Comparison of ENCODE assay signal across 10 cellular contexts in genomic region chr16:56848955-56849689, GRCh38. TPM values are rescaled to one million over a fixed set of nuclear protein-coding genes. Genes with fewer than 3 reads are reported as not detected.
DNase-seq lines count a peak whose midpoint lies in the region; ATAC-seq and TF ChIP-seq lines count a peak whose summit lies in the region.
"Had no signal": no experiment of that assay in that cellular context is flagged by ENCODE, and none has a peak within 500 bp of the region (broad histone marks: within the 10 kb centered on the region; RNA-seq: fewer than 3 reads in every experiment).

No MANE protein-coding gene starts in this region.

- ATAC-seq in GM18520 (IDR thresholded peaks at IDR 0.05; ENCODE audit: unreplicated experiment) (no peak), HG03342 (IDR thresholded peaks at IDR 0.05; ENCODE audit: unreplicated experiment) (no peak), HG03378 (IDR thresholded peaks at IDR 0.05; ENCODE audit: unreplicated experiment) (no peak)

- H3K9me3 ChIP-seq in HEK293 (ENCODE audit: control insufficient read depth, insufficient read depth, low read depth, low read length) (no peaks in the 10 kb centered on the region), SK-N-MC (ENCODE audit: low read depth, low read length) (no peaks in the 10 kb centered on the region), smooth muscle cell (replicated peaks; ENCODE audit: low read depth) (no peaks in the 10 kb centered on the region), right atrium auricular region (no peaks in the 10 kb centered on the region)

- H3K27me3 ChIP-seq in smooth muscle cell (ENCODE audit: low read depth): no peaks in the 10 kb centered on the region
- H3K27me3 ChIP-seq in right atrium auricular region: no peaks in the 10 kb centered on the region

- peak overlapping the region; percentile 39 for H3K4me2 ChIP-seq in smooth muscle cell

- TF ChIP-seq CTCF in HEK293 (tag by site-specific recombination; IDR thresholded peaks at IDR 0.05) (no peak), fibroblast of villous mesenchyme (IDR thresholded peaks at IDR 0.05; ENCODE audit: insufficient read depth, low read depth, low read length) (no peak), smooth muscle cell (IDR thresholded peaks at IDR 0.05; ENCODE audit: borderline replicate concordance, insufficient read depth, poor library complexity, severe bottlenecking) (no peak), right atrium auricular region (IDR thresholded peaks at IDR 0.05) (no peak)

- no peak overlapping the region for H3K4me3 ChIP-seq in HEK293 (ENCODE audit: low read depth, low read length)
- H3K4me3 ChIP-seq in SK-N-MC: no peak overlapping the region
- no peak overlapping the region for H3K4me3 ChIP-seq in fibroblast of villous mesenchyme (ENCODE audit: low read depth, low read length)
- no peak overlapping the region for H3K4me3 ChIP-seq in smooth muscle cell
- no peak overlapping the region for H3K4me3 ChIP-seq in right atrium auricular region

- peaks cover 15% of the 10 kb centered on the region for H3F3A ChIP-seq in smooth muscle cell (ENCODE audit: low read depth)

- H3K27ac ChIP-seq in HEK293 (ENCODE audit: extremely low read depth, low read depth, low read length) (no peak overlapping the region), SK-N-MC (peak overlapping the region; percentile 77; the same call in 1 of the 2 replicates), smooth muscle cell (ENCODE audit: low read depth) (no peak overlapping the region), right atrium auricular region (no peak overlapping the region)

- WGBS in smooth muscle cell (ENCODE audit: low lambda C conversion rate): 68% methylated on average over 7 of the region's 7 CpGs

- H3K4me1 ChIP-seq in HEK293 (ENCODE audit: control insufficient read depth, insufficient read depth, low read length): no peaks in the 10 kb centered on the region
- H3K4me1 ChIP-seq in smooth muscle cell (ENCODE audit: low read depth): peaks cover 19% of the 10 kb centered on the region
- H3K4me1 ChIP-seq in right atrium auricular region: peaks cover 0 to 15% of the 10 kb centered on the region in 2 donors

- H3K36me3 ChIP-seq in HEK293 (ENCODE audit: control insufficient read depth in 2 of 2, insufficient read depth in 1 of 2, low read length in 2 of 2): peaks cover 0 to 16% of the 10 kb centered on the region in 2 experiments; a peak in 2 of 3 replicates
- H3K36me3 ChIP-seq in SK-N-MC (ENCODE audit: insufficient read depth, low read length): no peaks in the 10 kb centered on the region; the same call in 1 of the 2 replicates
- no peaks in the 10 kb centered on the region for H3K36me3 ChIP-seq in smooth muscle cell (ENCODE audit: low read depth)
- no peaks in the 10 kb centered on the region for H3K36me3 ChIP-seq in right atrium auricular region

- DNase-seq in SK-N-MC (ENCODE audit: low read depth, low spot score): no peak
- DNase-seq in fibroblast of villous mesenchyme (ENCODE audit: low read depth): peak; percentile 51
- no peak for DNase-seq in smooth muscle cell (lab: John Stamatoyannopoulos, UW; ENCODE audit: unreplicated experiment)
- DNase-seq in right atrium auricular region (ENCODE audit: low spot score): no peak

- H4K20me1 ChIP-seq in smooth muscle cell (ENCODE audit: low read depth): no peaks in the 10 kb centered on the region

- CTCF ChIA-PET in HEK293 (lab: Yijun Ruan, JAX): interaction anchor here (0.6 to 1.6 kb wide), 3 partner anchors 11 to 56 kb away, joined by 3 to 5 read pairs (median 4); no protein-coding TSS in a partner anchor

- H2AFZ ChIP-seq in smooth muscle cell (ENCODE audit: low read depth): no peak overlapping the region

- H3K9ac ChIP-seq in SK-N-MC (ENCODE audit: insufficient read length) (no peak overlapping the region), smooth muscle cell (ENCODE audit: low read depth) (no peak overlapping the region)

- POLR2A ChIA-PET in HEK293 (lab: Yijun Ruan, JAX): no interaction called here

- H3K79me2 ChIP-seq in smooth muscle cell (ENCODE audit: low read depth): no peaks in the 10 kb centered on the region

TF ChIP-seq in HEK293, 187 proteins besides CTCF, POLR2A, EP300 and RAD21:
- TF ChIP-seq, protein P1, sequence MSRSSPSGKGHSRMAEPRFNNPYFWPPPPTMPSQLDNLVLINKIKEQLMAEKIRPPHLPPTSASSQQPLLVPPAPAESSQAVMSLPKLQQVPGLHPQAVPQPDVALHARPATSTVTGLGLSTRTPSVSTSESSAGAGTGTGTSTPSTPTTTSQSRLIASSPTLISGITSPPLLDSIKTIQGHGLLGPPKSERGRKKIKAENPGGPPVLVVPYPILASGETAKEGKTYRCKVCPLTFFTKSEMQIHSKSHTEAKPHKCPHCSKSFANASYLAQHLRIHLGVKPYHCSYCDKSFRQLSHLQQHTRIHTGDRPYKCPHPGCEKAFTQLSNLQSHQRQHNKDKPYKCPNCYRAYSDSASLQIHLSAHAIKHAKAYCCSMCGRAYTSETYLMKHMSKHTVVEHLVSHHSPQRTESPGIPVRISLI (tag by site-specific recombination; IDR thresholded peaks at IDR 0.05): no peak
- TF ChIP-seq ZNF221 (tag by site-specific recombination; IDR thresholded peaks at IDR 0.05; ENCODE audit: borderline replicate concordance): no peak
- no peak for TF ChIP-seq ZNF513 (tag by site-specific recombination; IDR thresholded peaks at IDR 0.05)
- TF ChIP-seq ZNF548 (tag by site-specific recombination; IDR thresholded peaks at IDR 0.05): no peak
- no peak for TF ChIP-seq ZNF580 (tag by site-specific recombination; IDR thresholded peaks at IDR 0.05)
- no peak for TF ChIP-seq ZNF776 (tag by site-specific recombination; IDR thresholded peaks at IDR 0.05; ENCODE audit: borderline replicate concordance)
- TF ChIP-seq ZNF571 (tag by site-specific recombination; IDR thresholded peaks at IDR 0.05): no peak
- peak; percentile 26; the same call in 1 of the 2 replicates for TF ChIP-seq ZBTB17 (tag by site-specific recombination; IDR thresholded peaks at IDR 0.05)
- no peak for TF ChIP-seq ZNF473 (tag by site-specific recombination; IDR thresholded peaks at IDR 0.05)
- no peak for TF ChIP-seq ZNF292 (tag by site-specific recombination; IDR thresholded peaks at IDR 0.05; ENCODE audit: borderline replicate concordance, low read depth)
- TF ChIP-seq ZBTB20 (tag by site-specific recombination; IDR thresholded peaks at IDR 0.05): peak; percentile 32; the same call in 1 of the 2 replicates
- TF ChIP-seq BCL6B (tag by site-specific recombination; IDR thresholded peaks at IDR 0.05): no peak
- no peak for TF ChIP-seq MEIS1 (CRISPR knock-in tag; IDR thresholded peaks at IDR 0.05; ENCODE audit: borderline replicate concordance)
- TF ChIP-seq ZNF768 (tag by site-specific recombination; IDR thresholded peaks at IDR 0.05): no peak
- TF ChIP-seq, protein P2, sequence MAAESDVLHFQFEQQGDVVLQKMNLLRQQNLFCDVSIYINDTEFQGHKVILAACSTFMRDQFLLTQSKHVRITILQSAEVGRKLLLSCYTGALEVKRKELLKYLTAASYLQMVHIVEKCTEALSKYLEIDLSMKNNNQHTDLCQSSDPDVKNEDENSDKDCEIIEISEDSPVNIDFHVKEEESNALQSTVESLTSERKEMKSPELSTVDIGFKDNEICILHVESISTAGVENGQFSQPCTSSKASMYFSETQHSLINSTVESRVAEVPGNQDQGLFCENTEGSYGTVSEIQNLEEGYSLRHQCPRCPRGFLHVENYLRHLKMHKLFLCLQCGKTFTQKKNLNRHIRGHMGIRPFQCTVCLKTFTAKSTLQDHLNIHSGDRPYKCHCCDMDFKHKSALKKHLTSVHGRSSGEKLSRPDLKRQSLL (tag by site-specific recombination; IDR thresholded peaks at IDR 0.05): no peak
- TF ChIP-seq ZNF670 (tag by site-specific recombination; IDR thresholded peaks at IDR 0.05; ENCODE audit: low read depth): no peak
- TF ChIP-seq ZNF624 (tag by site-specific recombination; IDR thresholded peaks at IDR 0.05): no peak

RNA-seq across cellular contexts. Expression of gene SLC12A3, which starts 15.9 kb away (rescaled TPM):
- not detected in 2 replicates for total RNA-seq in fibroblast of villous mesenchyme
- total RNA-seq in smooth muscle cell: not detected in 2 replicates
- polyA plus RNA-seq in smooth muscle cell: not detected in 2 replicates
- total RNA-seq in right atrium auricular region: not detected
- total RNA-seq: HT-29, skeletal muscle tissue had no signal
